ENCODE assay signal across 9 cellular contexts in the genomic region with DNA sequence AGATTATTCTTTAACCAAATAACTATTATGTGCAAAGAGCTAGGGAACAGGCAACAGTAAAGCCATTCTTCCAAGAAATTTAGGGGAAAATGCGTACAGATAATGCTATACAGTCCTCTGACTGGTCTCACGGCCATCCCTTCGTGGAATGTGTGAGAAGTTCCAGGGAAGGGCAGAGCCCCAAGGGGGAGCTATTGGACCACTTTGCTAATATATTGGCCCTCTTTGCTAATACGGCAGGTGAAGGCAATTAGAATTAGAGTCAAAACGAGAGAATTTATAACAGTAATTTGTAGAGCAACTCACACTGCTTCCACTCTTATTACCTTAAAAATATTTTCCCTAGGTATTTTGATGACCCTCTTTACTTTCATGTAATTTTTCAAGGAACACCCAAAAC.
DNase-seq lines count a peak whose midpoint lies in the region; ATAC-seq, FAIRE-seq and TF ChIP-seq lines count a peak whose summit lies in the region.
"Had no signal": no experiment of that assay in that cellular context is flagged by ENCODE, and none has a peak within 500 bp of the region (broad histone marks: within the 10 kb centered on the region; RNA-seq: fewer than 3 reads in every experiment).

No MANE protein-coding gene starts in this region.

- peaks cover 8 to 9% of the 10 kb centered on the region in 2 donors for H3K4me1 Mint-ChIP-seq in natural killer cell

- H3K4me1 ChIP-seq in keratinocyte (ENCODE audit: control insufficient read depth, extremely low read depth, insufficient read depth, low read length), result no peaks in the 10 kb centered on the region

- dilution Hi-C loops in keratinocyte (cut with MboI; ENCODE audit: extremely low pct_ligation_motif_present, low sequenced_read_pairs), result no loop called here

- TF ChIP-seq CTCF in keratinocyte (optimal IDR thresholded peaks at IDR 0.05 in 1 of 3, IDR thresholded peaks at IDR 0.05 in 1 of 3, conservative IDR thresholded peaks at IDR 0.05 in 1 of 3; ENCODE audit: extremely low read depth in 1 of 3, insufficient read depth in 2 of 3, low read length in 3 of 3) (peak; percentile 16 to 58 (median 38)), natural killer cell (IDR thresholded peaks at IDR 0.05) (no peak)

- no peaks in the 10 kb centered on the region for H3K27me3 ChIP-seq in keratinocyte (ENCODE audit: control insufficient read depth, extremely low read depth, insufficient read depth, low read length)

- H3K9me3 Mint-ChIP-seq in natural killer cell, result no peaks in the 10 kb centered on the region

- no peaks in the 10 kb centered on the region for H3K36me3 ChIP-seq in keratinocyte (ENCODE audit: control insufficient read depth in 2 of 2, extremely low read depth in 1 of 2, insufficient read depth in 2 of 2, low read length in 2 of 2)

- no peaks in the 10 kb centered on the region for H3K79me2 ChIP-seq in keratinocyte (ENCODE audit: control insufficient read depth, insufficient read depth, low read length)

- DNase-seq in DMS 273 (lab: John Stamatoyannopoulos, UW; ENCODE audit: unreplicated experiment) (peak; percentile 70), DMS 273 treated with DMSO at 0.1 percent for 48 hours (lab: John Stamatoyannopoulos, UW) (no peak), HuH-7.5 (ENCODE audit: low spot score) (peak; percentile 20), UCSD-AML1 (lab: John Stamatoyannopoulos, UW; ENCODE audit: unreplicated experiment) (peak; percentile 15), keratinocyte (ENCODE audit: low read depth, low spot score) (no peak), natural killer cell (no peak), NCI-H2196 treated with DMSO at 0.1 percent for 48 hours (lab: John Stamatoyannopoulos, UW; ENCODE audit: unreplicated experiment) (no peak)
- no peak for DNase-seq in activated CD4-positive, alpha-beta T cell treated with anti-CD3 and anti-CD28 coated beads for 4 hours

- intact Hi-C loops in natural killer cell (cut with micrococcal nuclease), result no loop called here

- no peak overlapping the region for H3K9ac ChIP-seq in keratinocyte (ENCODE audit: control insufficient read depth, extremely low read depth, insufficient read depth, low read length)

- ATAC-seq in natural killer cell, result no peak

- H2AFZ ChIP-seq in keratinocyte (ENCODE audit: control insufficient read depth, low read length), result no peak overlapping the region

- H3K27ac Mint-ChIP-seq in natural killer cell, result no peak overlapping the region

- H3K27ac ChIP-seq in keratinocyte (ENCODE audit: control insufficient read depth, insufficient read depth, low read length), result no peak overlapping the region

- no peak overlapping the region for H3K4me3 ChIP-seq in keratinocyte (ENCODE audit: control insufficient read depth in 2 of 3, extremely low read depth in 1 of 3, insufficient read depth in 2 of 3, low read depth in 1 of 3, low read length in 3 of 3)

- H3K4me3 Mint-ChIP-seq in natural killer cell, result no peak overlapping the region

- H3K27me3 Mint-ChIP-seq in natural killer cell (ENCODE audit: low read depth in 2 of 2), result peaks cover 17 to 31% of the 10 kb centered on the region in 2 donors

- no peaks in the 10 kb centered on the region for H3K9me3 ChIP-seq in keratinocyte (ENCODE audit: control insufficient read depth, low read depth, low read length)

- no peaks in the 10 kb centered on the region for H4K20me1 ChIP-seq in keratinocyte (ENCODE audit: control insufficient read depth, extremely low read depth, insufficient read depth, low read length)

- no peak overlapping the region for H3K4me2 ChIP-seq in keratinocyte (ENCODE audit: control insufficient read depth, extremely low read depth, insufficient read depth, low read depth, low read length)

- no peaks in the 10 kb centered on the region for H3K9me1 ChIP-seq in keratinocyte (ENCODE audit: control insufficient read depth, extremely low read depth, insufficient read depth, low read length)

- no peak for FAIRE-seq in keratinocyte (lab: Jason Lieb, UNC)
- FAIRE-seq: A204.1 had no signal

- H3K36me3 Mint-ChIP-seq in natural killer cell, result no peaks in the 10 kb centered on the region

Comparison
In these comparisons a context has a peak if more than half of its experiments do, and no peak if none do; other contexts are left out.
1. DNase-seq: peak in DMS 273 (single experiment), HuH-7.5 (single experiment) and UCSD-AML1 (single experiment); none in DMS 273 treated with DMSO at 0.1 percent for 48 hours (single experiment), keratinocyte (single experiment), natural killer cell (single experiment), NCI-H2196 treated with DMSO at 0.1 percent for 48 hours (single experiment) and activated CD4-positive, alpha-beta T cell treated with anti-CD3 and anti-CD28 coated beads for 4 hours (0 of 2).